Comparison of ENCODE assay signal across 1 cellular context in the genomic region with DNA sequence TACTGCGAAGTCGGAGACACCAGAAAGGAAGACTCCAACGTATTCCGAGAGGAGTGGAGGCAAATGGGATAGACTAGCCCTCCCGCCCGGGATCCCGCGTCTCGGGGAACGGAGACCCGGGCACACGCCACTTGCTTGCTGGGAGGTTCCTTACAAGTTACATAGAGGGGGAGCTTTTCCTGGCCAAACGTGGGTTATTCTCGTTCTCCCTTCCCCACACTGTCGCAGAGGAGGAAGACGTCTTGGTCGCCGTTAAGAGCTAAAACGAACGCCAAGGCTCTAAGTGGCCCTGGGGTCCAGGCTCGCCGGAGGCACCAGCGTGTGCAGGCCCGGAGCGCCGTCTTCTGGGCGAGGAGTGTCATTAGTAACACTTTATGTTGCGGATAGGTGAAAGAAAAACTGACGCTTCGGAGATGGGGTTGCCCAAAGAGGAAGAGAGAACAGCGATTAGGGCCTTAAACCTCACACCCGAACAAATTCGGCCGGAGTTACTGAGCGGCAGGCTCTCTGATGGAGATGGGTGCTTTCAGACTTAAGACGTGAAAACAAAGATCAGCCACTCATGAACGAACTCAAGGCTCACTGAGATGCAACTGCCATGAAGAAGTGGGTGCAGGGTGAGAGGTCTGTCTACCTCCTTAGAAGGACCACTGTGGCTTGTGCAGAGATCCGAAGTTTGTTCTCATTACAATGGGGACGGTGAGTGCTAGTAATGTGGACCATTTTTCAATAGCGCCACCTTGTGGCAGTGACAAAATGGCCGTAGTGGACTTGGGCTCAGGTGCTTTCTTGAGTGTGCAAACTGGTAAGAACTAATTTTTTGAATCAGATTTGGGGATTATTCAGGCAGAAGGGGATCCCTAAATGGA.
A peak's percentile ranks its signal among the peaks of the same experiment; 100 is the strongest.
TF ChIP-seq lines count a peak whose summit lies in the region.

No MANE protein-coding gene starts in this region.

TF ChIP-seq in K562, 482 proteins besides CTCF, POLR2A, EP300 and RAD21 (continued from another document and continues in another):
- TF ChIP-seq, protein P1, sequence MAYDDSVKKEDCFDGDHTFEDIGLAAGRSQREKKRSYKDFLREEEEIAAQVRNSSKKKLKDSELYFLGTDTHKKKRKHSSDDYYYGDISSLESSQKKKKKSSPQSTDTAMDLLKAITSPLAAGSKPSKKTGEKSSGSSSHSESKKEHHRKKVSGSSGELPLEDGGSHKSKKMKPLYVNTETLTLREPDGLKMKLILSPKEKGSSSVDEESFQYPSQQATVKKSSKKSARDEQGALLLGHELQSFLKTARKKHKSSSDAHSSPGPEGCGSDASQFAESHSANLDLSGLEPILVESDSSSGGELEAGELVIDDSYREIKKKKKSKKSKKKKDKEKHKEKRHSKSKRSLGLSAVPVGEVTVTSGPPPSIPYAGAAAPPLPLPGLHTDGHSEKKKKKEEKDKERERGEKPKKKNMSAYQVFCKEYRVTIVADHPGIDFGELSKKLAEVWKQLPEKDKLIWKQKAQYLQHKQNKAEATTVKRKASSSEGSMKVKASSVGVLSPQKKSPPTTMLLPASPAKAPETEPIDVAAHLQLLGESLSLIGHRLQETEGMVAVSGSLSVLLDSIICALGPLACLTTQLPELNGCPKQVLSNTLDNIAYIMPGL (CRISPR knock-in tag; IDR thresholded peaks at IDR 0.05), result peak; percentile 73; the same call in 1 of the 2 replicates
- TF ChIP-seq, protein P2, sequence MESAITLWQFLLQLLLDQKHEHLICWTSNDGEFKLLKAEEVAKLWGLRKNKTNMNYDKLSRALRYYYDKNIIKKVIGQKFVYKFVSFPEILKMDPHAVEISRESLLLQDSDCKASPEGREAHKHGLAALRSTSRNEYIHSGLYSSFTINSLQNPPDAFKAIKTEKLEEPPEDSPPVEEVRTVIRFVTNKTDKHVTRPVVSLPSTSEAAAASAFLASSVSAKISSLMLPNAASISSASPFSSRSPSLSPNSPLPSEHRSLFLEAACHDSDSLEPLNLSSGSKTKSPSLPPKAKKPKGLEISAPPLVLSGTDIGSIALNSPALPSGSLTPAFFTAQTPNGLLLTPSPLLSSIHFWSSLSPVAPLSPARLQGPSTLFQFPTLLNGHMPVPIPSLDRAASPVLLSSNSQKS (CRISPR knock-in tag; IDR thresholded peaks at IDR 0.05), result no peak
- TF ChIP-seq, protein P3, sequence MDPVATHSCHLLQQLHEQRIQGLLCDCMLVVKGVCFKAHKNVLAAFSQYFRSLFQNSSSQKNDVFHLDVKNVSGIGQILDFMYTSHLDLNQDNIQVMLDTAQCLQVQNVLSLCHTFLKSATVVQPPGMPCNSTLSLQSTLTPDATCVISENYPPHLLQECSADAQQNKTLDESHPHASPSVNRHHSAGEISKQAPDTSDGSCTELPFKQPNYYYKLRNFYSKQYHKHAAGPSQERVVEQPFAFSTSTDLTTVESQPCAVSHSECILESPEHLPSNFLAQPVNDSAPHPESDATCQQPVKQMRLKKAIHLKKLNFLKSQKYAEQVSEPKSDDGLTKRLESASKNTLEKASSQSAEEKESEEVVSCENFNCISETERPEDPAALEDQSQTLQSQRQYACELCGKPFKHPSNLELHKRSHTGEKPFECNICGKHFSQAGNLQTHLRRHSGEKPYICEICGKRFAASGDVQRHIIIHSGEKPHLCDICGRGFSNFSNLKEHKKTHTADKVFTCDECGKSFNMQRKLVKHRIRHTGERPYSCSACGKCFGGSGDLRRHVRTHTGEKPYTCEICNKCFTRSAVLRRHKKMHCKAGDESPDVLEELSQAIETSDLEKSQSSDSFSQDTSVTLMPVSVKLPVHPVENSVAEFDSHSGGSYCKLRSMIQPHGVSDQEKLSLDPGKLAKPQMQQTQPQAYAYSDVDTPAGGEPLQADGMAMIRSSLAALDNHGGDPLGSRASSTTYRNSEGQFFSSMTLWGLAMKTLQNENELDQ (CRISPR knock-in tag; IDR thresholded peaks at IDR 0.05; ENCODE audit: borderline replicate concordance), result no peak
- TF ChIP-seq SLC30A9 (CRISPR knock-in tag; IDR thresholded peaks at IDR 0.05) (no peak), HDAC3 (IDR thresholded peaks at IDR 0.05; ENCODE audit: borderline replicate concordance, partially characterized antibody) (no peak), ZNF79 (CRISPR knock-in tag; IDR thresholded peaks at IDR 0.05; ENCODE audit: low read depth) (no peak), NCOA6 (IDR thresholded peaks at IDR 0.05) (no peak), CBX2 (IDR thresholded peaks at IDR 0.05; ENCODE audit: insufficient read depth, low read length, poor library complexity, severe bottlenecking) (no peak), KAT2B (IDR thresholded peaks at IDR 0.05; ENCODE audit: low read depth, low read length) (no peak), FOXM1 (IDR thresholded peaks at IDR 0.05; ENCODE audit: low read depth) (no peak; the same call in 1 of the 2 replicates), FOXM1 (CRISPR knock-in tag; IDR thresholded peaks at IDR 0.05; ENCODE audit: low read depth) (no peak), TCFL5 (CRISPR knock-in tag; conservative IDR thresholded peaks at IDR 0.05) (no peak), GTF2E2 (tag; IDR thresholded peaks at IDR 0.05) (no peak), ETV1 (tag; conservative IDR thresholded peaks at IDR 0.05; ENCODE audit: low read depth) (0 out of 2 replicates have a peak, but pooled peaks have one; percentile 5), ZBTB17 (CRISPR knock-in tag; IDR thresholded peaks at IDR 0.05) (peak; percentile 52; the same call in 1 of the 2 replicates), SRSF3 (IDR thresholded peaks at IDR 0.05; ENCODE audit: insufficient read depth, low read length) (no peak), ZNF766 (CRISPR knock-in tag; conservative IDR thresholded peaks at IDR 0.05) (no peak), TAF15 (IDR thresholded peaks at IDR 0.05; ENCODE audit: low read depth, low read length) (no peak), ZNF699 (CRISPR knock-in tag; IDR thresholded peaks at IDR 0.05; ENCODE audit: insufficient replicate concordance) (no peak), IFI16 (CRISPR knock-in tag; IDR thresholded peaks at IDR 0.05) (no peak), BHLHE40 (IDR thresholded peaks at IDR 0.05; ENCODE audit: low read length) (no peak; the same call in 1 of the 2 replicates), NFE2 (IDR thresholded peaks at IDR 0.05; ENCODE audit: low read depth) (no peak), ZSCAN32 (CRISPR knock-in tag; IDR thresholded peaks at IDR 0.05) (no peak), RBM34 (IDR thresholded peaks at IDR 0.05; ENCODE audit: borderline replicate concordance, insufficient read depth, low read length) (no peak), EZH2 (IDR thresholded peaks at IDR 0.05; ENCODE audit: borderline replicate concordance, low read depth, low read length) (no peak), LCOR (CRISPR knock-in tag; IDR thresholded peaks at IDR 0.05) (no peak), STAG1 (CRISPR knock-in tag; IDR thresholded peaks at IDR 0.05; ENCODE audit: borderline replicate concordance) (peak; percentile 82), ZNF436 (CRISPR knock-in tag; IDR thresholded peaks at IDR 0.05) (no peak), OTX1 (CRISPR knock-in tag; IDR thresholded peaks at IDR 0.05) (no peak), NR2C1 (IDR thresholded peaks at IDR 0.05) (no peak), NR2C1 (tag; IDR thresholded peaks at IDR 0.05) (no peak)
- TF ChIP-seq, protein P4, sequence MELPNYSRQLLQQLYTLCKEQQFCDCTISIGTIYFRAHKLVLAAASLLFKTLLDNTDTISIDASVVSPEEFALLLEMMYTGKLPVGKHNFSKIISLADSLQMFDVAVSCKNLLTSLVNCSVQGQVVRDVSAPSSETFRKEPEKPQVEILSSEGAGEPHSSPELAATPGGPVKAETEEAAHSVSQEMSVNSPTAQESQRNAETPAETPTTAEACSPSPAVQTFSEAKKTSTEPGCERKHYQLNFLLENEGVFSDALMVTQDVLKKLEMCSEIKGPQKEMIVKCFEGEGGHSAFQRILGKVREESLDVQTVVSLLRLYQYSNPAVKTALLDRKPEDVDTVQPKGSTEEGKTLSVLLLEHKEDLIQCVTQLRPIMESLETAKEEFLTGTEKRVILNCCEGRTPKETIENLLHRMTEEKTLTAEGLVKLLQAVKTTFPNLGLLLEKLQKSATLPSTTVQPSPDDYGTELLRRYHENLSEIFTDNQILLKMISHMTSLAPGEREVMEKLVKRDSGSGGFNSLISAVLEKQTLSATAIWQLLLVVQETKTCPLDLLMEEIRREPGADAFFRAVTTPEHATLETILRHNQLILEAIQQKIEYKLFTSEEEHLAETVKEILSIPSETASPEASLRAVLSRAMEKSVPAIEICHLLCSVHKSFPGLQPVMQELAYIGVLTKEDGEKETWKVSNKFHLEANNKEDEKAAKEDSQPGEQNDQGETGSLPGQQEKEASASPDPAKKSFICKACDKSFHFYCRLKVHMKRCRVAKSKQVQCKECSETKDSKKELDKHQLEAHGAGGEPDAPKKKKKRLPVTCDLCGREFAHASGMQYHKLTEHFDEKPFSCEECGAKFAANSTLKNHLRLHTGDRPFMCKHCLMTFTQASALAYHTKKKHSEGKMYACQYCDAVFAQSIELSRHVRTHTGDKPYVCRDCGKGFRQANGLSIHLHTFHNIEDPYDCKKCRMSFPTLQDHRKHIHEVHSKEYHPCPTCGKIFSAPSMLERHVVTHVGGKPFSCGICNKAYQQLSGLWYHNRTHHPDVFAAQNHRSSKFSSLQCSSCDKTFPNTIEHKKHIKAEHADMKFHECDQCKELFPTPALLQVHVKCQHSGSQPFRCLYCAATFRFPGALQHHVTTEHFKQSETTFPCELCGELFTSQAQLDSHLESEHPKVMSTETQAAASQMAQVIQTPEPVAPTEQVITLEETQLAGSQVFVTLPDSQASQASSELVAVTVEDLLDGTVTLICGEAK (IDR thresholded peaks at IDR 0.05), result 0 out of 2 replicates have a peak, but pooled peaks have one; percentile 55
- TF ChIP-seq, protein P4 (CRISPR knock-in tag; IDR thresholded peaks at IDR 0.05), result no peak
- TF ChIP-seq, protein P5, sequence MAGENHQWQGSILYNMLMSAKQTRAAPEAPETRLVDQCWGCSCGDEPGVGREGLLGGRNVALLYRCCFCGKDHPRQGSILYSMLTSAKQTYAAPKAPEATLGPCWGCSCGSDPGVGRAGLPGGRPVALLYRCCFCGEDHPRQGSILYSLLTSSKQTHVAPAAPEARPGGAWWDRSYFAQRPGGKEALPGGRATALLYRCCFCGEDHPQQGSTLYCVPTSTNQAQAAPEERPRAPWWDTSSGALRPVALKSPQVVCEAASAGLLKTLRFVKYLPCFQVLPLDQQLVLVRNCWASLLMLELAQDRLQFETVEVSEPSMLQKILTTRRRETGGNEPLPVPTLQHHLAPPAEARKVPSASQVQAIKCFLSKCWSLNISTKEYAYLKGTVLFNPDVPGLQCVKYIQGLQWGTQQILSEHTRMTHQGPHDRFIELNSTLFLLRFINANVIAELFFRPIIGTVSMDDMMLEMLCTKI (IDR thresholded peaks at IDR 0.05; ENCODE audit: partially characterized antibody), result no peak
- TF ChIP-seq, protein P6, sequence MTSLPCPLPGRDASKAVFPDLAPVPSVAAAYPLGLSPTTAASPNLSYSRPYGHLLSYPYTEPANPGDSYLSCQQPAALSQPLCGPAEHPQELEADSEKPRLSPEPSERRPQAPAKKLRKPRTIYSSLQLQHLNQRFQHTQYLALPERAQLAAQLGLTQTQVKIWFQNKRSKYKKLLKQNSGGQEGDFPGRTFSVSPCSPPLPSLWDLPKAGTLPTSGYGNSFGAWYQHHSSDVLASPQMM (CRISPR knock-in tag; IDR thresholded peaks at IDR 0.05), result no peak
- TF ChIP-seq, protein P7, sequence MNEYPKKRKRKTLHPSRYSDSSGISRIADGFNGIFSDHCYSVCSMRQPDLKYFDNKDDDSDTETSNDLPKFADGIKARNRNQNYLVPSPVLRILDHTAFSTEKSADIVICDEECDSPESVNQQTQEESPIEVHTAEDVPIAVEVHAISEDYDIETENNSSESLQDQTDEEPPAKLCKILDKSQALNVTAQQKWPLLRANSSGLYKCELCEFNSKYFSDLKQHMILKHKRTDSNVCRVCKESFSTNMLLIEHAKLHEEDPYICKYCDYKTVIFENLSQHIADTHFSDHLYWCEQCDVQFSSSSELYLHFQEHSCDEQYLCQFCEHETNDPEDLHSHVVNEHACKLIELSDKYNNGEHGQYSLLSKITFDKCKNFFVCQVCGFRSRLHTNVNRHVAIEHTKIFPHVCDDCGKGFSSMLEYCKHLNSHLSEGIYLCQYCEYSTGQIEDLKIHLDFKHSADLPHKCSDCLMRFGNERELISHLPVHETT (CRISPR knock-in tag; conservative IDR thresholded peaks at IDR 0.05 in 1 of 2, IDR thresholded peaks at IDR 0.05 in 1 of 2), result no peak
- TF ChIP-seq, protein P8, sequence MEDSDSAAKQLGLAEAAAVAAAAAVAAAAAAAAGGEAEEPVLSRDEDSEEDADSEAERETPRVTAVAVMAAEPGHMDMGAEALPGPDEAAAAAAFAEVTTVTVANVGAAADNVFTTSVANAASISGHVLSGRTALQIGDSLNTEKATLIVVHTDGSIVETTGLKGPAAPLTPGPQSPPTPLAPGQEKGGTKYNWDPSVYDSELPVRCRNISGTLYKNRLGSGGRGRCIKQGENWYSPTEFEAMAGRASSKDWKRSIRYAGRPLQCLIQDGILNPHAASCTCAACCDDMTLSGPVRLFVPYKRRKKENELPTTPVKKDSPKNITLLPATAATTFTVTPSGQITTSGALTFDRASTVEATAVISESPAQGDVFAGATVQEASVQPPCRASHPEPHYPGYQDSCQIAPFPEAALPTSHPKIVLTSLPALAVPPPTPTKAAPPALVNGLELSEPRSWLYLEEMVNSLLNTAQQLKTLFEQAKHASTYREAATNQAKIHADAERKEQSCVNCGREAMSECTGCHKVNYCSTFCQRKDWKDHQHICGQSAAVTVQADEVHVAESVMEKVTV (CRISPR knock-in tag; IDR thresholded peaks at IDR 0.05), result peak; percentile 79
- TF ChIP-seq, protein P9, sequence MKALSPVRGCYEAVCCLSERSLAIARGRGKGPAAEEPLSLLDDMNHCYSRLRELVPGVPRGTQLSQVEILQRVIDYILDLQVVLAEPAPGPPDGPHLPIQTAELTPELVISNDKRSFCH (CRISPR knock-in tag; IDR thresholded peaks at IDR 0.05), result no peak
- TF ChIP-seq, protein P9 (tag; IDR thresholded peaks at IDR 0.05), result 0 out of 2 replicates have a peak, but pooled peaks have one; percentile 30
